ENCODE assay signal across 1 cellular context in the genomic region with DNA sequence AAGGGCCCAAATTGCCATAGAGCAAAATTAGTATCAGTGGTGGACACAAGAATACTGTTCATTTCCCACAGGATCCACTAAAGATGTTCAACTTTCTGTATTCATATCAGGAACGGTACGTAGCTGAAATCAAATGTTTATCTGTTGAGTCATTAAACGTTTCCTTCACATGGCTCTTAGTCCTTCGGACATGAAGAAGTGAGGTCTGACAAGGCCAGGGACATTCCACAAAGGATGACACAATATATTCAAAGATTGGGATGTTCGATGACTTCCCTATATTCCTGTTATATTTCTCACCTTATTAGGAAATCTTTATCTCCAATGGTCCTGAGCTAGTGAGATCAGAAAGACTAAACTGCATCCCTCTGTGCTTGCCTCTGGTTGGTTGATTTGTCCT.
TF ChIP-seq lines count a peak whose summit lies in the region.

No MANE protein-coding gene starts in this region.

TF ChIP-seq in HepG2, 621 proteins besides CTCF, POLR2A, EP300 and RAD21 (continued from another document):
- TF ChIP-seq, protein P1, sequence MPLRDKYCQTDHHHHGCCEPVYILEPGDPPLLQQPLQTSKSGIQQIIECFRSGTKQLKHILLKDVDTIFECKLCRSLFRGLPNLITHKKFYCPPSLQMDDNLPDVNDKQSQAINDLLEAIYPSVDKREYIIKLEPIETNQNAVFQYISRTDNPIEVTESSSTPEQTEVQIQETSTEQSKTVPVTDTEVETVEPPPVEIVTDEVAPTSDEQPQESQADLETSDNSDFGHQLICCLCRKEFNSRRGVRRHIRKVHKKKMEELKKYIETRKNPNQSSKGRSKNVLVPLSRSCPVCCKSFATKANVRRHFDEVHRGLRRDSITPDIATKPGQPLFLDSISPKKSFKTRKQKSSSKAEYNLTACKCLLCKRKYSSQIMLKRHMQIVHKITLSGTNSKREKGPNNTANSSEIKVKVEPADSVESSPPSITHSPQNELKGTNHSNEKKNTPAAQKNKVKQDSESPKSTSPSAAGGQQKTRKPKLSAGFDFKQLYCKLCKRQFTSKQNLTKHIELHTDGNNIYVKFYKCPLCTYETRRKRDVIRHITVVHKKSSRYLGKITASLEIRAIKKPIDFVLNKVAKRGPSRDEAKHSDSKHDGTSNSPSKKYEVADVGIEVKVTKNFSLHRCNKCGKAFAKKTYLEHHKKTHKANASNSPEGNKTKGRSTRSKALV (CRISPR knock-in tag; IDR thresholded peaks at IDR 0.05) = no peak
- TF ChIP-seq ZNF333 (CRISPR knock-in tag; IDR thresholded peaks at IDR 0.05; ENCODE audit: borderline replicate concordance) (no peak), EEA1 (CRISPR knock-in tag; IDR thresholded peaks at IDR 0.05; ENCODE audit: borderline replicate concordance) (no peak), SIN3A (IDR thresholded peaks at IDR 0.05; ENCODE audit: borderline replicate concordance, low read depth, low read length) (no peak), ZNF143 (CRISPR knock-in tag; IDR thresholded peaks at IDR 0.05) (no peak), ZNF253 (CRISPR knock-in tag; IDR thresholded peaks at IDR 0.05; ENCODE audit: borderline replicate concordance) (no peak)
- TF ChIP-seq, protein P2, sequence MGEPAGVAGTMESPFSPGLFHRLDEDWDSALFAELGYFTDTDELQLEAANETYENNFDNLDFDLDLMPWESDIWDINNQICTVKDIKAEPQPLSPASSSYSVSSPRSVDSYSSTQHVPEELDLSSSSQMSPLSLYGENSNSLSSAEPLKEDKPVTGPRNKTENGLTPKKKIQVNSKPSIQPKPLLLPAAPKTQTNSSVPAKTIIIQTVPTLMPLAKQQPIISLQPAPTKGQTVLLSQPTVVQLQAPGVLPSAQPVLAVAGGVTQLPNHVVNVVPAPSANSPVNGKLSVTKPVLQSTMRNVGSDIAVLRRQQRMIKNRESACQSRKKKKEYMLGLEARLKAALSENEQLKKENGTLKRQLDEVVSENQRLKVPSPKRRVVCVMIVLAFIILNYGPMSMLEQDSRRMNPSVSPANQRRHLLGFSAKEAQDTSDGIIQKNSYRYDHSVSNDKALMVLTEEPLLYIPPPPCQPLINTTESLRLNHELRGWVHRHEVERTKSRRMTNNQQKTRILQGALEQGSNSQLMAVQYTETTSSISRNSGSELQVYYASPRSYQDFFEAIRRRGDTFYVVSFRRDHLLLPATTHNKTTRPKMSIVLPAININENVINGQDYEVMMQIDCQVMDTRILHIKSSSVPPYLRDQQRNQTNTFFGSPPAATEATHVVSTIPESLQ (CRISPR knock-in tag; conservative IDR thresholded peaks at IDR 0.05) = no peak
- TF ChIP-seq, protein P3, sequence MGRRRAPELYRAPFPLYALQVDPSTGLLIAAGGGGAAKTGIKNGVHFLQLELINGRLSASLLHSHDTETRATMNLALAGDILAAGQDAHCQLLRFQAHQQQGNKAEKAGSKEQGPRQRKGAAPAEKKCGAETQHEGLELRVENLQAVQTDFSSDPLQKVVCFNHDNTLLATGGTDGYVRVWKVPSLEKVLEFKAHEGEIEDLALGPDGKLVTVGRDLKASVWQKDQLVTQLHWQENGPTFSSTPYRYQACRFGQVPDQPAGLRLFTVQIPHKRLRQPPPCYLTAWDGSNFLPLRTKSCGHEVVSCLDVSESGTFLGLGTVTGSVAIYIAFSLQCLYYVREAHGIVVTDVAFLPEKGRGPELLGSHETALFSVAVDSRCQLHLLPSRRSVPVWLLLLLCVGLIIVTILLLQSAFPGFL (CRISPR knock-in tag; IDR thresholded peaks at IDR 0.05) = no peak
